In the genomic region with DNA sequence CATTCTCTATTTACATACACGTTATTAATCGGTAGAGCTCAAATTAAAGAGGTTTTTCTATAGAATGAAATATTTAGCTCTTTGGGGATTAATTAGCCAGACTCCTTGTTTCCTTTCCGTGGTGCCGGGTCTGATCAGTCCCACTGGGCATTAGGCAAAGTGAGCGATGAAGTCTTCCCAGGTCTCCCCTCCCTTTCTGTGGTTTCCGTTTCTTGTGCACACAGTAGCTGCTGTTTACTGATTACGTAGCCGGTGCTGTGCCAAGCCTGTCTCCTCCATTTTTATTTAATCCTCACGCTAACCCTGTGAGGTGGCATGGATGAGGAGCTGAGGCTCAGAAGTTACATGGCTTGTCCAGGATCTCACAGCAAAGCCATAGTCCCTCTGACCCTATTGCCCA, we compare ENCODE assay signal across 13 cellular contexts. TPM values are rescaled to one million over a fixed set of nuclear protein-coding genes. Genes with fewer than 3 reads are reported as not detected.
DNase-seq lines count a peak whose midpoint lies in the region; ATAC-seq, FAIRE-seq and TF ChIP-seq lines count a peak whose summit lies in the region.
"Had no signal": no experiment of that assay in that cellular context is flagged by ENCODE, and none has a peak within 500 bp of the region (broad histone marks: within the 10 kb centered on the region; RNA-seq: fewer than 3 reads in every experiment).

No MANE protein-coding gene starts in this region.

- H3K4me1 ChIP-seq in pancreas (peaks cover 29 to 42% (median 36%) of the 10 kb centered on the region in 3 donors), BE2C (no peaks in the 10 kb centered on the region)
- H3K4me1 ChIP-seq: A549, suprapubic skin had no signal

- ATAC-seq in pancreas (peak; percentile 64 to 78 (median 73)), GM19023 (IDR thresholded peaks at IDR 0.05; ENCODE audit: unreplicated experiment) (no peak), HG02642 (IDR thresholded peaks at IDR 0.05; ENCODE audit: poor library complexity, unreplicated experiment) (no peak)
- ATAC-seq: A549 had no signal

- H3K9me3 ChIP-seq in pancreas (no peaks in the 10 kb centered on the region), BE2C (no peaks in the 10 kb centered on the region)
- H3K9me3 ChIP-seq: A549, suprapubic skin had no signal

- H3K27ac ChIP-seq in pancreas: peak overlapping the region; percentile 25 to 93 (median 88)
- H3K27ac ChIP-seq: A549, epithelial cell of prostate, suprapubic skin had no signal

- H3K36me3 ChIP-seq in pancreas (peaks cover 0 to 6% (median 0%) of the 10 kb centered on the region in 3 donors), BE2C (peaks cover 43% of the 10 kb centered on the region)

- FAIRE-seq in pancreas (lab: Jason Lieb, UNC): no peak
- FAIRE-seq: A549, G401.6 had no signal

- no peak for DNase-seq in activated CD4-positive, alpha-beta T cell treated with anti-CD3 and anti-CD28 coated beads, Interleukin-2, amount 10 ng/mL, durations not matched to agents 7 days and 5 days
- DNase-seq in activated CD4-positive, alpha-beta T cell treated with anti-CD3 and anti-CD28 coated beads, Interleukin-2, amount 50 U/mL, for 48 hours: no peak
- peak; percentile 7 for DNase-seq in NCI-H1436 treated with DMSO at 0.1 percent for 48 hours (lab: John Stamatoyannopoulos, UW)
- no peak for DNase-seq in activated T-helper 1 cell treated with anti-CD3 and anti-CD28 coated beads, Interleukin-12 subunit alpha, Interleukin-12 subunit beta, Interleukin-2, Interleukin-4 antibody, amounts not matched to agents 30 ng/mL and 10 ng/mL and 1 ng/mL, durations not matched to agents 14 hours and 24 hours and 36 hours (ENCODE audit: low spot score)
- peak in 4 of 6 donors; percentile 62 to 82 (median 70) for DNase-seq in pancreas
- no peak for DNase-seq in BE2C
- DNase-seq: NCI-H1092 had no signal

- peak overlapping the region; percentile 83 for H3K27ac Mint-ChIP-seq in activated CD4-positive, alpha-beta T cell treated with anti-CD3 and anti-CD28 coated beads, Interleukin-2, amount 10 ng/mL, durations not matched to agents 7 days and 5 days
- H3K27ac Mint-ChIP-seq in activated T-helper 1 cell treated with anti-CD3 and anti-CD28 coated beads, Interleukin-12 subunit alpha, Interleukin-12 subunit beta, Interleukin-2, Interleukin-4 antibody, amounts not matched to agents 30 ng/mL and 10 ng/mL and 1 ng/mL, durations not matched to agents 14 hours and 24 hours and 36 hours: peak overlapping the region; percentile 34

- H3K36me3 Mint-ChIP-seq in activated CD4-positive, alpha-beta T cell treated with anti-CD3 and anti-CD28 coated beads, Interleukin-2, amount 10 ng/mL, durations not matched to agents 7 days and 5 days (ENCODE audit: low read depth): peaks cover 38% of the 10 kb centered on the region
- peaks cover 16% of the 10 kb centered on the region for H3K36me3 Mint-ChIP-seq in activated T-helper 1 cell treated with anti-CD3 and anti-CD28 coated beads, Interleukin-12 subunit alpha, Interleukin-12 subunit beta, Interleukin-2, Interleukin-4 antibody, amounts not matched to agents 30 ng/mL and 10 ng/mL and 1 ng/mL, durations not matched to agents 14 hours and 24 hours and 36 hours (ENCODE audit: low read depth)

- CTCF ChIA-PET in activated CD4-positive, alpha-beta T cell treated with anti-CD3 and anti-CD28 coated beads, Interleukin-2, amount 10 ng/mL, durations not matched to agents 7 days and 5 days (lab: Charles Lee): interaction anchor here (0.6 to 1.3 kb wide), 3 partner anchors 10 to 1115 kb away, joined by 3 to 5 read pairs (median 4); no protein-coding TSS in a partner anchor

- intact Hi-C loops in activated T-helper 1 cell treated with anti-CD3 and anti-CD28 coated beads, Interleukin-12 subunit alpha, Interleukin-12 subunit beta, Interleukin-2, Interleukin-4 antibody, amounts not matched to agents 30 ng/mL and 10 ng/mL and 1 ng/mL, durations not matched to agents 14 hours and 24 hours and 36 hours (cut with micrococcal nuclease): loop anchor here (10.0 kb wide), 1 partner anchor 226 kb away; no protein-coding TSS in a partner anchor
- intact Hi-C loops in pancreas (cut with DNase I): loop anchor here in 1 of 3 donors (10.0 kb wide), 1 partner anchor 126 kb away; no protein-coding TSS in a partner anchor

- 36 to 44% methylated on average over 9 of the region's 9 CpGs for WGBS in pancreas, 2 donors

- peaks cover 16% of the 10 kb centered on the region for H3K4me1 Mint-ChIP-seq in activated CD4-positive, alpha-beta T cell treated with anti-CD3 and anti-CD28 coated beads, Interleukin-2, amount 10 ng/mL, durations not matched to agents 7 days and 5 days
- H3K4me1 Mint-ChIP-seq in activated T-helper 1 cell treated with anti-CD3 and anti-CD28 coated beads, Interleukin-12 subunit alpha, Interleukin-12 subunit beta, Interleukin-2, Interleukin-4 antibody, amounts not matched to agents 30 ng/mL and 10 ng/mL and 1 ng/mL, durations not matched to agents 14 hours and 24 hours and 36 hours (ENCODE audit: low read depth): no peaks in the 10 kb centered on the region

- H3K4me3 Mint-ChIP-seq in activated CD4-positive, alpha-beta T cell treated with anti-CD3 and anti-CD28 coated beads, Interleukin-2, amount 10 ng/mL, durations not matched to agents 7 days and 5 days: peak overlapping the region; percentile 43
- H3K4me3 Mint-ChIP-seq in activated T-helper 1 cell treated with anti-CD3 and anti-CD28 coated beads, Interleukin-12 subunit alpha, Interleukin-12 subunit beta, Interleukin-2, Interleukin-4 antibody, amounts not matched to agents 30 ng/mL and 10 ng/mL and 1 ng/mL, durations not matched to agents 14 hours and 24 hours and 36 hours: peak overlapping the region; percentile 38

- no peaks in the 10 kb centered on the region for H3K27me3 ChIP-seq in pancreas
- H3K27me3 ChIP-seq in BE2C: no peaks in the 10 kb centered on the region
- H3K27me3 ChIP-seq: suprapubic skin had no signal

- H3K9me3 Mint-ChIP-seq in activated CD4-positive, alpha-beta T cell treated with anti-CD3 and anti-CD28 coated beads, Interleukin-2, amount 10 ng/mL, durations not matched to agents 7 days and 5 days: no peaks in the 10 kb centered on the region
- H3K9me3 Mint-ChIP-seq in activated T-helper 1 cell treated with anti-CD3 and anti-CD28 coated beads, Interleukin-12 subunit alpha, Interleukin-12 subunit beta, Interleukin-2, Interleukin-4 antibody, amounts not matched to agents 30 ng/mL and 10 ng/mL and 1 ng/mL, durations not matched to agents 14 hours and 24 hours and 36 hours: no peaks in the 10 kb centered on the region

- TF ChIP-seq CTCF in pancreas (IDR thresholded peaks at IDR 0.05) (no peak), BE2C (IDR thresholded peaks at IDR 0.05; ENCODE audit: low read depth, low read length) (no peak)

- H3K27me3 Mint-ChIP-seq in activated CD4-positive, alpha-beta T cell treated with anti-CD3 and anti-CD28 coated beads, Interleukin-2, amount 10 ng/mL, durations not matched to agents 7 days and 5 days: no peaks in the 10 kb centered on the region
- no peaks in the 10 kb centered on the region for H3K27me3 Mint-ChIP-seq in activated T-helper 1 cell treated with anti-CD3 and anti-CD28 coated beads, Interleukin-12 subunit alpha, Interleukin-12 subunit beta, Interleukin-2, Interleukin-4 antibody, amounts not matched to agents 30 ng/mL and 10 ng/mL and 1 ng/mL, durations not matched to agents 14 hours and 24 hours and 36 hours (ENCODE audit: insufficient read depth)

- POLR2A ChIA-PET in activated CD4-positive, alpha-beta T cell treated with anti-CD3 and anti-CD28 coated beads, Interleukin-2, amount 10 ng/mL, durations not matched to agents 7 days and 5 days (lab: Charles Lee): no interaction called here

- H3K4me3 ChIP-seq in pancreas (peak overlapping the region in 2 of 4 donors; percentile 2 to 10), BE2C (ENCODE audit: low read depth, low read length) (no peak overlapping the region)
- H3K4me3 ChIP-seq: A549, suprapubic skin had no signal

RNA-seq across cellular contexts. Expression of a gene that starts 9.0 kb away (rescaled TPM):
- 10 to 100 TPM; 14.4 to 15.5 TPM for total RNA-seq in activated CD4-positive, alpha-beta T cell treated with anti-CD3 and anti-CD28 coated beads, Interleukin-2, amount 10 ng/mL, durations not matched to agents 7 days and 5 days
- 19.0 and 20.0 TPM in 2 replicates for total RNA-seq in activated T-helper 1 cell treated with anti-CD3 and anti-CD28 coated beads, Interleukin-12 subunit alpha, Interleukin-12 subunit beta, Interleukin-2, Interleukin-4 antibody, amounts not matched to agents 30 ng/mL and 10 ng/mL and 1 ng/mL, durations not matched to agents 14 hours and 24 hours and 36 hours
- total RNA-seq in pancreas: 10 to 100 TPM; 10.1 to 35.9 (median 17.6) TPM
- polyA plus RNA-seq in pancreas: 1 to 10 TPM; 4.4 to 6.5 TPM
- 16.2 TPM for polyA plus RNA-seq in BE2C (2012; ENCODE audit: insufficient read depth, insufficient read length, low read depth)

RNA-seq across cellular contexts. Expression of a gene that starts 27.4 kb away (rescaled TPM):
- 10 to 100 TPM; 32.3 to 36.2 TPM for total RNA-seq in activated CD4-positive, alpha-beta T cell treated with anti-CD3 and anti-CD28 coated beads, Interleukin-2, amount 10 ng/mL, durations not matched to agents 7 days and 5 days
- 41.6 and 42.6 TPM in 2 replicates for total RNA-seq in activated T-helper 1 cell treated with anti-CD3 and anti-CD28 coated beads, Interleukin-12 subunit alpha, Interleukin-12 subunit beta, Interleukin-2, Interleukin-4 antibody, amounts not matched to agents 30 ng/mL and 10 ng/mL and 1 ng/mL, durations not matched to agents 14 hours and 24 hours and 36 hours
- 10 to 100 TPM in 1 of 6 donors, 1 to 10 TPM in 5; 6.2 to 12.9 (median 8.3) TPM for total RNA-seq in pancreas
- 10 to 100 TPM; 20.1 to 22.8 TPM for polyA plus RNA-seq in pancreas
- polyA plus RNA-seq in BE2C (2012; ENCODE audit: insufficient read depth, insufficient read length, low read depth): 29.2 TPM

Comparison
In these comparisons a context has a peak if more than half of its experiments do, and no peak if none do; other contexts are left out.
1. DNase-seq: peak in NCI-H1436 treated with DMSO at 0.1 percent for 48 hours (single experiment) and pancreas (4 of 6); none in activated CD4-positive, alpha-beta T cell treated with anti-CD3 and anti-CD28 coated beads, Interleukin-2, amount 10 ng/mL, durations not matched to agents 7 days and 5 days (single experiment), activated CD4-positive, alpha-beta T cell treated with anti-CD3 and anti-CD28 coated beads, Interleukin-2, amount 50 U/mL, for 48 hours (0 of 2), activated T-helper 1 cell treated with anti-CD3 and anti-CD28 coated beads, Interleukin-12 subunit alpha, Interleukin-12 subunit beta, Interleukin-2, Interleukin-4 antibody, amounts not matched to agents 30 ng/mL and 10 ng/mL and 1 ng/mL, durations not matched to agents 14 hours and 24 hours and 36 hours (single experiment) and BE2C (single experiment).
2. ATAC-seq: peak in pancreas (4 of 4); none in GM19023 (single experiment) and HG02642 (single experiment).